ENCODE assay signal across 16 cellular contexts in the genomic region with DNA sequence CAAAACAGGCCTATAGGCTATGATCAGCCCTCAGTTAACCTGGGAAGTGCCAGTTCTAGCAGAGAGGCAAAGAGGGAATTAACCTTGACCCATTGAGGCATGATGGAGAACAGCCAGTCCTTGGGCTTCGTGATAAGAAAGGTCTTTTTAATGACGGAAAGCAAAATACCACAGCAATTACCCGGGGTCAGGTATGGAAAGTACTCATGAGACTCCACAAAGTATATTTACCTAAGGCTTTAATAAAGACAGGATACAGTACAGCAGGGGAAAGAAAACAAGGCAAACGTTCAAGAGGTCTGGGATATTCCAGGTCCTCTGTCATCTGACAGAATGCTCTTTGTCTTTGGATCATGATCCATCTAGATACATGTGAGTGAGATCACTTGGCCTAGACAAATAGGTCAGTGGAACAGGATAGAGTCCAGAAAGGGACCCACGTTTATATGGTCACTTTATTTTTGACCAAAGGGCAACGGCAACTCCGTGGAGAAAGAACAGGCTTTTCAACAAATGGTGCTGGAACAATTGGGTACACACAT. TPM values are rescaled to one million over a fixed set of nuclear protein-coding genes. Genes with fewer than 3 reads are reported as not detected.
DNase-seq lines count a peak whose midpoint lies in the region; ATAC-seq lines count a peak whose summit lies in the region.
"Had no signal": no experiment of that assay in that cellular context is flagged by ENCODE, and none has a peak within 500 bp of the region (broad histone marks: within the 10 kb centered on the region; RNA-seq: fewer than 3 reads in every experiment).

No MANE protein-coding gene starts in this region.

- no peak overlapping the region for H3K4me3 Mint-ChIP-seq in stimulated activated effector memory CD8-positive, alpha-beta T cell treated with anti-CD3 and anti-CD28 coated beads, Interleukin-12 subunit alpha, Interleukin-12 subunit beta, amount 100 ng/mL, for 72 hours

- ATAC-seq in stimulated activated effector memory CD8-positive, alpha-beta T cell treated with anti-CD3 and anti-CD28 coated beads, Interleukin-12 subunit alpha, Interleukin-12 subunit beta, amount 100 ng/mL, for 72 hours = no peak

- no peak overlapping the region for H4K8ac ChIP-seq in neuronal stem cell (ENCODE audit: low read depth, low read length)

- H3K4me2 ChIP-seq in neuronal stem cell (ENCODE audit: insufficient read depth, low read length, poor library complexity, severe bottlenecking) = no peak overlapping the region

- no CpG with 5 or more reads among the region's 7 CpGs for WGBS in neuronal stem cell (ENCODE audit: extremely low coverage in 2 of 2, insufficient read length in 2 of 2, insufficient replicate concordance in 1 of 2), 2 donors

- DNase-seq in NCI-H2196 (lab: John Stamatoyannopoulos, UW; ENCODE audit: unreplicated experiment) (peak; percentile 29), NCI-H2196 treated with DMSO at 0.1 percent for 48 hours (lab: John Stamatoyannopoulos, UW; ENCODE audit: unreplicated experiment) (no peak), NCI-H748 treated with DMSO at 0.1 percent for 48 hours (lab: John Stamatoyannopoulos, UW) (peak; percentile 63), NCI-H1105 (lab: John Stamatoyannopoulos, UW) (no peak), NCI-H2171 (lab: John Stamatoyannopoulos, UW) (no peak), neuronal stem cell (ENCODE audit: low spot score) (no peak)
- no peak for DNase-seq in stimulated activated effector memory CD8-positive, alpha-beta T cell treated with anti-CD3 and anti-CD28 coated beads, Interleukin-12 subunit alpha, Interleukin-12 subunit beta, amount 100 ng/mL, for 72 hours (ENCODE audit: low spot score in 2 of 2)
- DNase-seq: ACHN; aorta; EL; islet precursor cell; NK-92 treated with Interleukin-12 subunit alpha and Interleukin-12 subunit beta, amount 100 ng/mL, for 24 hours; posterior cingulate gyrus; transverse colon had no signal

- H3K9ac ChIP-seq in iPS-20b (ENCODE audit: low read depth, low read length) (no peak overlapping the region), neuronal stem cell (ENCODE audit: low read depth, low read length, poor library complexity) (no peak overlapping the region)

- H3K4me1 ChIP-seq in iPS-20b (ENCODE audit: insufficient read depth, low read length) (peaks cover 58% of the 10 kb centered on the region), neuronal stem cell (ENCODE audit: control insufficient read depth in 2 of 2, insufficient read depth in 1 of 2, low read depth in 1 of 2, low read length in 2 of 2) (peaks cover 18 to 30% of the 10 kb centered on the region in 2 donors)

- H3K14ac ChIP-seq in neuronal stem cell (ENCODE audit: low read length) = no peak overlapping the region

- H3K27ac ChIP-seq in iPS-20b (ENCODE audit: low read length) = no peak overlapping the region
- H3K27ac ChIP-seq in neuronal stem cell (replicated peaks; ENCODE audit: low read length) = no peak overlapping the region
- H3K27ac ChIP-seq: transverse colon had no signal

- H3K23ac ChIP-seq in neuronal stem cell (ENCODE audit: low read depth, low read length, poor library complexity) = no peak overlapping the region

- H3K36me3 Mint-ChIP-seq in stimulated activated effector memory CD8-positive, alpha-beta T cell treated with anti-CD3 and anti-CD28 coated beads, Interleukin-12 subunit alpha, Interleukin-12 subunit beta, amount 100 ng/mL, for 72 hours = no peaks in the 10 kb centered on the region

- H3K9me3 Mint-ChIP-seq in stimulated activated effector memory CD8-positive, alpha-beta T cell treated with anti-CD3 and anti-CD28 coated beads, Interleukin-12 subunit alpha, Interleukin-12 subunit beta, amount 100 ng/mL, for 72 hours = no peaks in the 10 kb centered on the region
- H3K9me3 Mint-ChIP-seq: T-helper 2 cell treated with Interferon-gamma antibody and Interleukin-4, amounts not matched to agents 5 μg/mL and 100 μg/mL, for 36 hours had no signal

- no peak overlapping the region for H2AFZ ChIP-seq in neuronal stem cell (ENCODE audit: low read length)

- no peaks in the 10 kb centered on the region for H3K79me1 ChIP-seq in neuronal stem cell (ENCODE audit: low read depth, low read length)

- H3K18ac ChIP-seq in neuronal stem cell (ENCODE audit: low read length) = no peak overlapping the region

- peaks cover 46% of the 10 kb centered on the region for H3K4me1 Mint-ChIP-seq in stimulated activated effector memory CD8-positive, alpha-beta T cell treated with anti-CD3 and anti-CD28 coated beads, Interleukin-12 subunit alpha, Interleukin-12 subunit beta, amount 100 ng/mL, for 72 hours

- H2BK120ac ChIP-seq in neuronal stem cell (ENCODE audit: low read depth, low read length) = no peak overlapping the region

- H2BK15ac ChIP-seq in neuronal stem cell (ENCODE audit: low read length) = no peak overlapping the region

- peak overlapping the region; percentile 16 for H3K27ac Mint-ChIP-seq in stimulated activated effector memory CD8-positive, alpha-beta T cell treated with anti-CD3 and anti-CD28 coated beads, Interleukin-12 subunit alpha, Interleukin-12 subunit beta, amount 100 ng/mL, for 72 hours
- H3K27ac Mint-ChIP-seq: T-helper 2 cell treated with Interferon-gamma antibody and Interleukin-4, amounts not matched to agents 5 μg/mL and 100 μg/mL, for 36 hours had no signal

- H3K36me3 ChIP-seq in iPS-20b (ENCODE audit: insufficient read depth, low read depth, low read length) (no peaks in the 10 kb centered on the region), neuronal stem cell (replicated peaks in 1 of 2; ENCODE audit: control insufficient read depth in 2 of 2, insufficient read depth in 2 of 2, low read length in 2 of 2) (no peaks in the 10 kb centered on the region)
- H3K36me3 ChIP-seq: transverse colon had no signal

- no peak overlapping the region for H2BK5ac ChIP-seq in neuronal stem cell (ENCODE audit: low read length)

- H3K27me3 ChIP-seq in iPS-20b (ENCODE audit: insufficient read depth, low read length) = no peaks in the 10 kb centered on the region
- no peaks in the 10 kb centered on the region for H3K27me3 ChIP-seq in neuronal stem cell (ENCODE audit: control insufficient read depth in 3 of 3, insufficient read depth in 3 of 3, low read depth in 1 of 3, low read length in 3 of 3)
- H3K27me3 ChIP-seq: transverse colon had no signal

- H4K91ac ChIP-seq in neuronal stem cell (ENCODE audit: low read depth, low read length, poor library complexity) = no peak overlapping the region

- no peak overlapping the region for H2AK5ac ChIP-seq in neuronal stem cell (ENCODE audit: low read depth, low read length)

- no peak overlapping the region for H2BK12ac ChIP-seq in neuronal stem cell (ENCODE audit: low read length)

- peak overlapping the region; percentile 30; the same call in 1 of the 2 replicates for H3K4me3 ChIP-seq in iPS-20b (ENCODE audit: low read length)
- H3K4me3 ChIP-seq in neuronal stem cell (ENCODE audit: low read length in 2 of 2) = no peak overlapping the region
- H3K4me3 ChIP-seq: transverse colon had no signal

- H3K4ac ChIP-seq in neuronal stem cell (ENCODE audit: low read length) = no peak overlapping the region

- no peaks in the 10 kb centered on the region for H3K9me3 ChIP-seq in iPS-20b (ENCODE audit: insufficient read depth, low read depth, low read length)
- no peaks in the 10 kb centered on the region for H3K9me3 ChIP-seq in neuronal stem cell (replicated peaks in 1 of 2; ENCODE audit: control insufficient read depth in 2 of 2, insufficient read depth in 1 of 2, low read depth in 1 of 2, low read length in 2 of 2)
- H3K9me3 ChIP-seq: transverse colon had no signal

RNA-seq across cellular contexts. Expression of a gene that starts 52.2 kb away (rescaled TPM):
- 10.6 TPM for polyA plus RNA-seq in neuronal stem cell (2013, experiment 1 of 2)
- polyA plus RNA-seq in neuronal stem cell (2013, experiment 2 of 2) = 9.7 TPM

Comparison
In these comparisons a context has a peak if more than half of its experiments do, and no peak if none do; other contexts are left out.
1. DNase-seq: peak in NCI-H2196 (single experiment) and NCI-H748 treated with DMSO at 0.1 percent for 48 hours (single experiment); none in NCI-H2196 treated with DMSO at 0.1 percent for 48 hours (single experiment), stimulated activated effector memory CD8-positive, alpha-beta T cell treated with anti-CD3 and anti-CD28 coated beads, Interleukin-12 subunit alpha, Interleukin-12 subunit beta, amount 100 ng/mL, for 72 hours (0 of 2), NCI-H1105 (single experiment), NCI-H2171 (single experiment) and neuronal stem cell (single experiment).